In the genomic region with DNA sequence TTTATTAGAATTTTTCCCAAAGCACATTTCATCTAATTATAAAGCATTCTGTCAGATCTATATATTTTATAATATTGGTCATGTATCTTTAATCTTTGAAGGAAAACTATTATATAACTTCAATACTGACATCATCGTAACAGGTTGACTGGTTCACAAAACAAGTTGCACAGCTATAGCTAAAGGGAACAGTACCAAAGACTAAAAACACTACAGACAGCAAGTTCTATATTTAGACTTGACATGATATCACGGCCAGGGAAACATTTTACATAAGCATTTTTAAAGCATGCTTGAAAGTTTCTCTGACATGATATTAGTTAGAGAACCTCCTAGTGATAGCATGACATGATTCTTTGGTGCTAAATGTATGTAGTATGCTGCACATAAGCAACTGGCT, we compare ENCODE assay signal across 1 cellular context.
TF ChIP-seq lines count a peak whose summit lies in the region.

No MANE protein-coding gene starts in this region.

TF ChIP-seq in GM12878, 131 proteins besides CTCF, POLR2A, EP300 and RAD21:
- TF ChIP-seq ZNF622 (IDR thresholded peaks at IDR 0.05): no peak
